ENCODE assay signal across 1 cellular context in the genomic region with DNA sequence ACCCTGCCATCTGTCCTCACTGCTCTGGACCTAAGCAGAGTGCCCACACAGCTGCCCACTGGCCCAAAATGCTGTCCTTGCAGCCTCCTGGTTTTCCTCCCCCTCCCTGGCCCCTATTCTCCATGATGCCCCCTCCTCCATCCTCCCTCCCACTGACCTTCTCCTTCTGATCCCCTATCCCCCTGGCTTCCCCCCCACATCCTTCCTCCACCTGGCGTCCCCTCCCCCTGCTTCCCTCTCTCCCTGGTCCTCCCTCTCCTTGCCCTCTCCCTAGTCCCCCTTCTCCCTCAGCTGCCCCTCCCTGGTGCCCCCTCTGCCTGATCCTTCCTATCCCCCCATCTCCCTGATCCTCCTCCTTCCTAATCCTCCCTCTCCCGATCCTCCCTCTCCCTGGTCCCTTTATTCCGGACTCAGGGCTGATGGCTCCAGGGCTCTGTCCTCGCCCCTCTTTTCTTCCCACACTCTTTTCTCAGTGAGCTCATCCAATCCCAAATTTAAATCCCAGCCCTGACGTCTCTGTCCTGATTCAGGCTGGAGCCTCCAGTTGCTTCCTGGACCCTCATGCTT.
TF ChIP-seq lines count a peak whose summit lies in the region.

No MANE protein-coding gene starts in this region.

TF ChIP-seq in HepG2, 621 proteins besides CTCF, POLR2A, EP300 and RAD21:
- TF ChIP-seq TBL1XR1 (IDR thresholded peaks at IDR 0.05; ENCODE audit: borderline replicate concordance, low read length, partially characterized antibody) (no peak), PCBP2 (optimal IDR thresholded peaks at IDR 0.05; ENCODE audit: low read depth, low read length, poor library complexity, severe bottlenecking) (peak; percentile 36), KAT7 (CRISPR knock-in tag; IDR thresholded peaks at IDR 0.05; ENCODE audit: borderline replicate concordance) (no peak), POLR2AphosphoS2 (IDR thresholded peaks at IDR 0.05; ENCODE audit: low read depth, low read length) (no peak)
